11 cellular contexts compared by ENCODE assay signal in the genomic region with DNA sequence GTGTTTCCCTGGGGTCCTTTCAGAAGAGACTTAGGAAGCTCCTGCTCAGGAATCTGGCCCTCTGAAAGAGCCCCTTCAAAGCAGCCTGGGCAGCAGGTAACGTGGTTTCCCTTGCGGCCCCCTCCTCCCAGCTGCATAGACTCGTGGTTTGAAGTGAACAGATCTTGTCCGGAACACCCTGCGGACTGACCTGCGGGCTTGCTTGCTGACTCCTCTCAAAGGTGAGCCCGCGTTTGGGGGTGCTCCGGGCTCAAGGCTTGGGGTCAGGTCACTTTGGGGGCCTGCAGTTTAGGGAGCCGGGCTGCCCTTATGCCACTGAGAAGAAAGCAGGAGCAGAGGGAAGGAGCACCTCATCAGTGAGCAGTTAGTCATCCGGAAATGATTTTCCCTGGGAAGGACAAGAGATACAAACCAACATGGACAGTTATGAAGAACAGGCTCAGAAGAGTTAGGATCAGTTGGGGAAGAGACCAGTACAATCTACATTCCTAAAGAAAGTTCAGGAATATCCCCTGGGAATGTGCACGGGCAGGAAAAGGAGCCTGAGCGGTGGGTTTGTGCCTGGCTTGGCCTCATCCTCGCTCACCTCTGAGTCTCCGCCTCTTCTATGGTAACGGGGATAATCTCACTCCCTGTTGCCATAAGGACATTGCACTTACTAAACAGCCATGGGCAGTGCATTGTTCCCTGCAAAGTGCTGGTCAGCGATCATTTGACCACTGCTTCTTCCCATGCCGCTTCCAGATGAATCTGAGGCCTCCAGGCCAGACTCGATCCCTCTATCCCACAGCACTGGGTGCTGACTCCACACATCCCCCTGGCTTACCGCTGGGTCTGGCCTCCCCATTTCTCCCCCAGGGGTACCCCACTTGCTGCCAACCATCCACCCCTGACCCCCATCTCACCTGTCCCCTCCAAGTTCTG. TPM values are rescaled to one million over a fixed set of nuclear protein-coding genes. Genes with fewer than 3 reads are reported as not detected.
DNase-seq lines count a peak whose midpoint lies in the region; ATAC-seq and TF ChIP-seq lines count a peak whose summit lies in the region.
"Had no signal": no experiment of that assay in that cellular context is flagged by ENCODE, and none has a peak within 500 bp of the region (broad histone marks: within the 10 kb centered on the region; RNA-seq: fewer than 3 reads in every experiment).

No MANE protein-coding gene starts in this region.

- H3K4me1 ChIP-seq in heart left ventricle: peaks cover 11 to 72% (median 48%) of the 10 kb centered on the region in 12 donors
- peaks cover 44% of the 10 kb centered on the region for H3K4me1 ChIP-seq in mesenchymal stem cell (ENCODE audit: control insufficient read depth, insufficient read depth, low read depth, low read length)
- peaks cover 0 to 62% (median 36%) of the 10 kb centered on the region in 4 donors for H3K4me1 ChIP-seq in tibial nerve

- H2BK5ac ChIP-seq in mesenchymal stem cell (ENCODE audit: low read depth, low read length, poor library complexity, severe bottlenecking): no peak overlapping the region

- 90 to 92% (median 91%) methylated on average over 20 of the region's 20 CpGs for WGBS in heart left ventricle, 4 donors
- WGBS in mesenchymal stem cell: 92% methylated on average over 20 of the region's 20 CpGs
- 92 to 93% methylated on average over 20 of the region's 20 CpGs for WGBS in tibial nerve, 2 donors

- no peak overlapping the region for H3K4me3 ChIP-seq in heart left ventricle
- peak overlapping the region in 1 of 2 experiments; percentile 52 for H3K4me3 ChIP-seq in mesenchymal stem cell (ENCODE audit: insufficient read depth in 1 of 2, low read depth in 1 of 2, low read length in 2 of 2)
- H3K4me3 ChIP-seq in tibial nerve: no peak overlapping the region

- peak overlapping the region; percentile 54 to 79 for H3K18ac ChIP-seq in mesenchymal stem cell (ENCODE audit: low read depth in 1 of 2, low read length in 2 of 2)

- H2AK5ac ChIP-seq in mesenchymal stem cell (ENCODE audit: low read length, severe bottlenecking): peak overlapping the region; percentile 41

- peak overlapping the region; percentile 46 for H2BK120ac ChIP-seq in mesenchymal stem cell (ENCODE audit: low read depth, low read length)

- peak overlapping the region; percentile 12 to 94 (median 82) for H3K27ac ChIP-seq in heart left ventricle
- no peak overlapping the region for H3K27ac ChIP-seq in mesenchymal stem cell (ENCODE audit: low read length, poor library complexity, severe bottlenecking)
- H3K27ac ChIP-seq in tibial nerve: peak overlapping the region in 3 of 4 donors; percentile 52 to 91 (median 89)

- H3K36me3 ChIP-seq in heart left ventricle (peaks cover 0 to 6% (median 0%) of the 10 kb centered on the region in 9 donors), mesenchymal stem cell (ENCODE audit: control insufficient read depth in 1 of 2, insufficient read depth in 2 of 2, low read depth in 1 of 2, low read length in 2 of 2) (peaks cover 6 to 25% of the 10 kb centered on the region in 2 experiments), tibial nerve (no peaks in the 10 kb centered on the region)
- H3K36me3 ChIP-seq: BE2C had no signal

- ATAC-seq in heart left ventricle (no peak), left ventricle myocardium superior (no peak), HG03460 (IDR thresholded peaks at IDR 0.05; ENCODE audit: unreplicated experiment) (no peak)
- ATAC-seq in activated T-helper 17 cell treated with anti-CD3 and anti-CD28 coated beads, Interleukin-2, amount 50 U/mL, for 72 hours (replicated peaks): no peak

- no peaks in the 10 kb centered on the region for H3K27me3 Mint-ChIP-seq in activated T-helper 17 cell treated with anti-CD3 and anti-CD28 coated beads, Interleukin-2, amount 50 U/mL, for 72 hours
- no peaks in the 10 kb centered on the region for H3K27me3 Mint-ChIP-seq in progenitor cell of endocrine pancreas

- peaks cover 38% of the 10 kb centered on the region for H3K79me1 ChIP-seq in mesenchymal stem cell (replicated peaks; ENCODE audit: low read length, poor library complexity, severe bottlenecking)

- H3K14ac ChIP-seq in mesenchymal stem cell (ENCODE audit: low read length in 2 of 2): peak overlapping the region in 1 of 2 experiments; percentile 35

- no peak for TF ChIP-seq EP300 in tibial nerve (IDR thresholded peaks at IDR 0.05)

- intact Hi-C loops in heart left ventricle (cut with DNase I): loop anchor here in 4 of 10 donors (5.0 to 10.0 kb wide), 4 partner anchors 44 to 64 kb away; no protein-coding TSS in a partner anchor
- intact Hi-C loops in left ventricle myocardium superior (cut with micrococcal nuclease): loop anchor here (5.0 kb wide), 1 partner anchor 104 kb away; no protein-coding TSS in a partner anchor

- no peak overlapping the region for H3K4me2 ChIP-seq in mesenchymal stem cell (ENCODE audit: low read length, poor library complexity, severe bottlenecking)

- H3K4me1 Mint-ChIP-seq in activated T-helper 17 cell treated with anti-CD3 and anti-CD28 coated beads, Interleukin-2, amount 50 U/mL, for 72 hours: peaks cover 61% of the 10 kb centered on the region
- peaks cover 6% of the 10 kb centered on the region for H3K4me1 Mint-ChIP-seq in progenitor cell of endocrine pancreas (ENCODE audit: low read depth)

- peaks cover 87% of the 10 kb centered on the region for H3K36me3 Mint-ChIP-seq in activated T-helper 17 cell treated with anti-CD3 and anti-CD28 coated beads, Interleukin-2, amount 50 U/mL, for 72 hours (ENCODE audit: low read depth)
- H3K36me3 Mint-ChIP-seq in progenitor cell of endocrine pancreas (ENCODE audit: insufficient read depth): peaks cover 19% of the 10 kb centered on the region

- H3K27me3 ChIP-seq in heart left ventricle: no peaks in the 10 kb centered on the region
- H3K27me3 ChIP-seq in mesenchymal stem cell (ENCODE audit: control insufficient read depth in 1 of 2, insufficient read depth in 1 of 2, low read length in 2 of 2): no peaks in the 10 kb centered on the region
- H3K27me3 ChIP-seq in tibial nerve: no peaks in the 10 kb centered on the region
- H3K27me3 ChIP-seq: BE2C had no signal

- peak overlapping the region; percentile 54 for H4K8ac ChIP-seq in mesenchymal stem cell (ENCODE audit: low read length)

- H2BK15ac ChIP-seq in mesenchymal stem cell (ENCODE audit: low read depth, poor library complexity, severe bottlenecking): peak overlapping the region; percentile 95

- no peak overlapping the region for H2AFZ ChIP-seq in mesenchymal stem cell (ENCODE audit: low read depth, low read length)

- H3K27ac Mint-ChIP-seq in activated T-helper 17 cell treated with anti-CD3 and anti-CD28 coated beads, Interleukin-2, amount 50 U/mL, for 72 hours: peak overlapping the region; percentile 96
- H3K27ac Mint-ChIP-seq in progenitor cell of endocrine pancreas: no peak overlapping the region

- H4K91ac ChIP-seq in mesenchymal stem cell (ENCODE audit: low read length): peak overlapping the region; percentile 44

- peak overlapping the region; percentile 60 to 91 for H2BK12ac ChIP-seq in mesenchymal stem cell (ENCODE audit: low read length in 2 of 2)

- TF ChIP-seq POLR2A in heart left ventricle (IDR thresholded peaks at IDR 0.05): no peak
- TF ChIP-seq POLR2A in tibial nerve (IDR thresholded peaks at IDR 0.05): no peak

- DNase-seq in heart left ventricle (no peak), left ventricle myocardium superior (no peak), mesenchymal stem cell (no peak), tibial nerve (ENCODE audit: low spot score in 2 of 2) (no peak), progenitor cell of endocrine pancreas (ENCODE audit: low spot score, unreplicated experiment) (no peak)
- no peak for DNase-seq in NK-92 treated with Interleukin-12 subunit alpha and Interleukin-12 subunit beta, amount 100 ng/mL, for 24 hours (lab: John Stamatoyannopoulos, UW)
- DNase-seq: BE2C; central memory CD4-positive, alpha-beta T cell; NCI-H1092 had no signal

- H3K4me3 Mint-ChIP-seq in activated T-helper 17 cell treated with anti-CD3 and anti-CD28 coated beads, Interleukin-2, amount 50 U/mL, for 72 hours: peak overlapping the region; percentile 91
- no peak overlapping the region for H3K4me3 Mint-ChIP-seq in progenitor cell of endocrine pancreas (ENCODE audit: low read depth)

- TF ChIP-seq CTCF in heart left ventricle (IDR thresholded peaks at IDR 0.05) (no peak), tibial nerve (IDR thresholded peaks at IDR 0.05) (no peak), progenitor cell of endocrine pancreas (IDR thresholded peaks at IDR 0.05; ENCODE audit: unreplicated experiment) (no peak)

- H3K9me3 ChIP-seq in heart left ventricle: no peaks in the 10 kb centered on the region
- H3K9me3 ChIP-seq in mesenchymal stem cell (ENCODE audit: control insufficient read depth, low read length): no peaks in the 10 kb centered on the region
- no peaks in the 10 kb centered on the region for H3K9me3 ChIP-seq in tibial nerve
- H3K9me3 ChIP-seq: BE2C had no signal

- peak overlapping the region; percentile 55 for H3K9ac ChIP-seq in mesenchymal stem cell (ENCODE audit: low read length)

- no peak overlapping the region for H3K23ac ChIP-seq in mesenchymal stem cell (ENCODE audit: low read length in 2 of 2)

- peak overlapping the region; percentile 57 to 91 for H3K4ac ChIP-seq in mesenchymal stem cell (ENCODE audit: low read depth in 1 of 2, low read length in 2 of 2)

- no peaks in the 10 kb centered on the region for H3K9me3 Mint-ChIP-seq in activated T-helper 17 cell treated with anti-CD3 and anti-CD28 coated beads, Interleukin-2, amount 50 U/mL, for 72 hours
- no peaks in the 10 kb centered on the region for H3K9me3 Mint-ChIP-seq in progenitor cell of endocrine pancreas (ENCODE audit: low read depth)

RNA-seq across cellular contexts. Expression of gene LDHD, which starts 10.0 kb away (rescaled TPM):
- total RNA-seq in heart left ventricle (100 to 1,000 TPM in 3 of 9 donors, 10 to 100 TPM in 6; 56.4 to 185 (median 90.6) TPM), left ventricle myocardium superior (83.3 TPM), tibial nerve (10 to 100 TPM; 20.1 to 48.7 (median 27.7) TPM), progenitor cell of endocrine pancreas (0.64 and 0.89 TPM in 2 replicates)
- 100 to 1,000 TPM in 1 of 2 donors, 10 to 100 TPM in 1; 49.0 to 104 TPM for polyA plus RNA-seq in heart left ventricle
- total RNA-seq in activated T-helper 17 cell treated with anti-CD3 and anti-CD28 coated beads, Interleukin-2, amount 50 U/mL, for 72 hours: under 1 TPM; 0.11 to 0.48 TPM
- 0.32 TPM for polyA plus RNA-seq in mesenchymal stem cell (2013, experiment 1 of 2)
- 0.21 TPM for polyA plus RNA-seq in mesenchymal stem cell (2013, experiment 2 of 2)

RNA-seq across cellular contexts. Expression of gene ZFP1, which starts 41.7 kb away (rescaled TPM):
- total RNA-seq in heart left ventricle: 10 to 100 TPM in 1 of 9 donors, 1 to 10 TPM in 8; 3.8 to 10.7 (median 6.2) TPM
- 1 to 10 TPM; 3.1 to 5.5 TPM for polyA plus RNA-seq in heart left ventricle
- 6.7 TPM for total RNA-seq in left ventricle myocardium superior
- total RNA-seq in activated T-helper 17 cell treated with anti-CD3 and anti-CD28 coated beads, Interleukin-2, amount 50 U/mL, for 72 hours: 10 to 100 TPM; 16.9 to 19.0 TPM
- polyA plus RNA-seq in mesenchymal stem cell (2013, experiment 1 of 2): 9.1 TPM
- polyA plus RNA-seq in mesenchymal stem cell (2013, experiment 2 of 2): 7.8 TPM
- 10 to 100 TPM in 2 of 4 donors, 1 to 10 TPM in 2; 6.3 to 12.6 (median 9.5) TPM for total RNA-seq in tibial nerve
- 16.3 and 17.5 TPM in 2 replicates for total RNA-seq in progenitor cell of endocrine pancreas

Comparison
In these comparisons a context has a peak if more than half of its experiments do, and no peak if none do; other contexts are left out.
1. RNA of gene LDHD, which starts 10.0 kb away (total RNA-seq): 56.4 to 185 TPM in heart left ventricle, 83.3 TPM in left ventricle myocardium superior (single experiment) and 20.1 to 48.7 TPM in tibial nerve; 0.64 to 0.89 TPM in progenitor cell of endocrine pancreas and 0.11 to 0.48 TPM in activated T-helper 17 cell treated with anti-CD3 and anti-CD28 coated beads, Interleukin-2, amount 50 U/mL, for 72 hours; every median in the first group is over 10 times any median in the second.